ENCODE assay signal across 25 cellular contexts in the genomic region with DNA sequence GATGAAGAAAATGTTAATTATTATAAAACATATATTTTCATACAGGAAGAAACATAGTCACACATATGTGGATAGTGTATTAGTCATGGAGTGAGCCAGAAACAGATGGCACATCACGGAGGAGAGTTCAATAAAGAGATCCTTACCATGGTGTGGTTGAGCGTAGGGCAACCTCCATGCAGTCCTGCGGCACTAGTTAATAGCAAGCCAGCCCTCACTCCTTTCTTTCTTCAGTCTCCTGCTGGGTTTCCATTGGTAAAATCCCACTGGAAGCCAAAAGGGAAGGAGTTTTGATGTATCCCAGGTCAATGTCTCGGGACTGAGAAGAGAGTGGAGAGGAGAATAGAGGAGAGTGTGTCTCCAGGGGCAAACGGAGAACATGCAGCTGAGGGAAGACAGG.
"Had no signal": no experiment of that assay in that cellular context is flagged by ENCODE, and none has a peak within 500 bp of the region (broad histone marks: within the 10 kb centered on the region; RNA-seq: fewer than 3 reads in every experiment).

No MANE protein-coding gene starts in this region.

- H3K36me3 Mint-ChIP-seq: activated naive CD4-positive, alpha-beta T cell treated with anti-CD3 and anti-CD28 coated beads, Interleukin-2, amount 50 U/mL, for 24 hours had no signal

- H3K4me3 ChIP-seq: breast epithelium, Peyer's patch, SJCRH30 had no signal

- H3K27ac Mint-ChIP-seq: activated CD8-positive, alpha-beta T cell treated with anti-CD3 and anti-CD28 coated beads for 36 hours; activated naive CD4-positive, alpha-beta T cell treated with anti-CD3 and anti-CD28 coated beads, Interleukin-2, amount 50 U/mL, for 24 hours; activated T-cell treated with anti-CD3 and anti-CD28 coated beads, Interleukin-2, amount 50 U/mL, for 72 hours had no signal

- H3K4me2 ChIP-seq: SK-N-SH had no signal

- H3K27ac ChIP-seq: breast epithelium, Peyer's patch, RWPE1, SJCRH30, WERI-Rb-1 had no signal

- H3K4me1 Mint-ChIP-seq: activated naive CD4-positive, alpha-beta T cell treated with anti-CD3 and anti-CD28 coated beads, Interleukin-2, amount 50 U/mL, for 24 hours had no signal

- ATAC-seq: activated CD4-positive, CD25-positive, alpha-beta regulatory T cell treated with anti-CD3 and anti-CD28 coated beads, Interleukin-2, amount 50 U/mL, for 24 hours; activated CD8-positive, alpha-beta T cell treated with anti-CD3 and anti-CD28 coated beads for 36 hours; activated T-cell treated with anti-CD3 and anti-CD28 coated beads, Interleukin-2, amount 50 U/mL, for 72 hours had no signal

- H3K27me3 Mint-ChIP-seq: activated CD8-positive, alpha-beta T cell treated with anti-CD3 and anti-CD28 coated beads for 36 hours; activated naive CD4-positive, alpha-beta T cell treated with anti-CD3 and anti-CD28 coated beads, Interleukin-2, amount 50 U/mL, for 24 hours had no signal

- H3K9me3 ChIP-seq: breast epithelium, Peyer's patch, SJCRH30, SK-N-SH had no signal

- H3K36me3 ChIP-seq: breast epithelium, Peyer's patch, SJCRH30, WERI-Rb-1 had no signal

- H3K9me3 Mint-ChIP-seq: activated T-cell treated with anti-CD3 and anti-CD28 coated beads, Interleukin-2, amount 50 U/mL, for 72 hours had no signal

- DNase-seq: activated CD4-positive, alpha-beta T cell treated with anti-CD3 and anti-CD28 coated beads for 4 hours; activated CD8-positive, alpha-beta memory T cell treated with anti-CD3 and anti-CD28 coated beads, Interleukin-2, amount 50 U/mL, for 4 hours; activated CD8-positive, alpha-beta T cell treated with anti-CD3 and anti-CD28 coated beads for 36 hours; activated naive CD4-positive, alpha-beta T cell; activated T-cell treated with anti-CD3 and anti-CD28 coated beads, Interleukin-2, amount 50 U/mL, for 72 hours; aorta; caudate nucleus; NCI-H1048; NCI-H146; NCI-H187 treated with DMSO at 0.1 percent for 48 hours; NCI-H2081 treated with DMSO at 0.1 percent for 48 hours; NCI-H345; NCI-H510A; NCI-H526 treated with DMSO at 0.1 percent for 48 hours; NCI-H82; Peyer's patch; Right ventricle myocardium superior; SJCRH30; SK-N-SH; T-helper 1 cell; WERI-Rb-1 had no signal

- H3K4me3 Mint-ChIP-seq: activated CD8-positive, alpha-beta T cell treated with anti-CD3 and anti-CD28 coated beads for 36 hours; activated naive CD4-positive, alpha-beta T cell treated with anti-CD3 and anti-CD28 coated beads, Interleukin-2, amount 50 U/mL, for 24 hours; activated T-cell treated with anti-CD3 and anti-CD28 coated beads, Interleukin-2, amount 50 U/mL, for 72 hours had no signal

- H3K9ac ChIP-seq: SK-N-SH had no signal

- H3K4me1 ChIP-seq: breast epithelium, Peyer's patch, SJCRH30 had no signal

- H3K27me3 ChIP-seq: breast epithelium, Peyer's patch, SJCRH30 had no signal
